In the genomic region with DNA sequence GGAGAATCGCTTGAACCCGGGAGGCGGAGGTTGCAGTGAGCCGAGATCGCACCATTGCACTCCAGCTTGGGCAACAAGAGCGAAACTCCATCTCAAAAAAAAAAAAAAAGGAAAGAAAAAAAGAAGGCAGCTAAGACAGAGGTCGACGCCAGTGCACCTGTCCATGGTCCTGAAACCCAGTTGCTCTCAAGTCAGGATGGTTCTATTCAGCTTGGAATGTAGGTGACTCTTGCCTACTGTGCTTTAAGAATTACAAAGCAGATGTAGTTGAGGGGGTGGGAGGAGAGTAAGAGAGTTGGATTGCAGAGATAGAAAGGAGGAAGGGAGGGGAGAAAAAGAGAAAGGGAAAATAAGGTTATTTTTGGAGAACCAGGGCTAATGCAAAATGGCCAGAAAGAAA, we compare ENCODE assay signal across 11 cellular contexts.
A peak's percentile ranks its signal among the peaks of the same experiment; 100 is the strongest.
DNase-seq lines count a peak whose midpoint lies in the region; ATAC-seq and TF ChIP-seq lines count a peak whose summit lies in the region.
"Had no signal": no experiment of that assay in that cellular context is flagged by ENCODE, and none has a peak within 500 bp of the region (broad histone marks: within the 10 kb centered on the region; RNA-seq: fewer than 3 reads in every experiment).

No MANE protein-coding gene starts in this region.

- no peak for TF ChIP-seq EP300 in Ishikawa (IDR thresholded peaks at IDR 0.05; ENCODE audit: borderline replicate concordance)

- TF ChIP-seq RAD21 in Ishikawa (IDR thresholded peaks at IDR 0.05; ENCODE audit: low read depth) = no peak

- ATAC-seq in GM19324 (IDR thresholded peaks at IDR 0.05; ENCODE audit: low FRiP score, unreplicated experiment) (no peak), HG02588 (IDR thresholded peaks at IDR 0.05; ENCODE audit: unreplicated experiment) (no peak)

- DNase-seq in COLO829 (ENCODE audit: low spot score) (peak; percentile 62), islet precursor cell (peak; percentile 76), cerebellar nuclear complex (lab: John Stamatoyannopoulos, UW) (no peak), superior temporal gyrus (ENCODE audit: extremely low spot score) (no peak)
- peak; percentile 16 to 24 for DNase-seq in activated CD4-positive, alpha-beta T cell treated with anti-CD3 and anti-CD28 coated beads, Interleukin-2, amount 50 U/mL, for 4 hours
- DNase-seq: central memory CD4-positive, alpha-beta T cell; NCI-H1694; occipital lobe had no signal

TF ChIP-seq in Ishikawa, 13 proteins besides CTCF, POLR2A, EP300 and RAD21:
- TF ChIP-seq, protein P1, sequence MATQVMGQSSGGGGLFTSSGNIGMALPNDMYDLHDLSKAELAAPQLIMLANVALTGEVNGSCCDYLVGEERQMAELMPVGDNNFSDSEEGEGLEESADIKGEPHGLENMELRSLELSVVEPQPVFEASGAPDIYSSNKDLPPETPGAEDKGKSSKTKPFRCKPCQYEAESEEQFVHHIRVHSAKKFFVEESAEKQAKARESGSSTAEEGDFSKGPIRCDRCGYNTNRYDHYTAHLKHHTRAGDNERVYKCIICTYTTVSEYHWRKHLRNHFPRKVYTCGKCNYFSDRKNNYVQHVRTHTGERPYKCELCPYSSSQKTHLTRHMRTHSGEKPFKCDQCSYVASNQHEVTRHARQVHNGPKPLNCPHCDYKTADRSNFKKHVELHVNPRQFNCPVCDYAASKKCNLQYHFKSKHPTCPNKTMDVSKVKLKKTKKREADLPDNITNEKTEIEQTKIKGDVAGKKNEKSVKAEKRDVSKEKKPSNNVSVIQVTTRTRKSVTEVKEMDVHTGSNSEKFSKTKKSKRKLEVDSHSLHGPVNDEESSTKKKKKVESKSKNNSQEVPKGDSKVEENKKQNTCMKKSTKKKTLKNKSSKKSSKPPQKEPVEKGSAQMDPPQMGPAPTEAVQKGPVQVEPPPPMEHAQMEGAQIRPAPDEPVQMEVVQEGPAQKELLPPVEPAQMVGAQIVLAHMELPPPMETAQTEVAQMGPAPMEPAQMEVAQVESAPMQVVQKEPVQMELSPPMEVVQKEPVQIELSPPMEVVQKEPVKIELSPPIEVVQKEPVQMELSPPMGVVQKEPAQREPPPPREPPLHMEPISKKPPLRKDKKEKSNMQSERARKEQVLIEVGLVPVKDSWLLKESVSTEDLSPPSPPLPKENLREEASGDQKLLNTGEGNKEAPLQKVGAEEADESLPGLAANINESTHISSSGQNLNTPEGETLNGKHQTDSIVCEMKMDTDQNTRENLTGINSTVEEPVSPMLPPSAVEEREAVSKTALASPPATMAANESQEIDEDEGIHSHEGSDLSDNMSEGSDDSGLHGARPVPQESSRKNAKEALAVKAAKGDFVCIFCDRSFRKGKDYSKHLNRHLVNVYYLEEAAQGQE (IDR thresholded peaks at IDR 0.05; ENCODE audit: low read depth) = peak; percentile 83
- TF ChIP-seq CEBPB (IDR thresholded peaks at IDR 0.05) = no peak
- no peak for TF ChIP-seq CREB1 (IDR thresholded peaks at IDR 0.05; ENCODE audit: low read depth)
- TF ChIP-seq YY1 (IDR thresholded peaks at IDR 0.05; ENCODE audit: low read depth) = no peak
- TF ChIP-seq TAF1 (IDR thresholded peaks at IDR 0.05; ENCODE audit: low read depth) = no peak
- 0 out of 2 replicates have a peak, but pooled peaks have one; percentile 10 for TF ChIP-seq TEAD4 (IDR thresholded peaks at IDR 0.05)
- TF ChIP-seq FOXM1 (IDR thresholded peaks at IDR 0.05; ENCODE audit: borderline replicate concordance, low read depth) = no peak
- TF ChIP-seq ZBTB7A (IDR thresholded peaks at IDR 0.05; ENCODE audit: low read depth) = no peak
- TF ChIP-seq, protein P2, sequence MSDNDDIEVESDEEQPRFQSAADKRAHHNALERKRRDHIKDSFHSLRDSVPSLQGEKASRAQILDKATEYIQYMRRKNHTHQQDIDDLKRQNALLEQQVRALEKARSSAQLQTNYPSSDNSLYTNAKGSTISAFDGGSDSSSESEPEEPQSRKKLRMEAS (IDR thresholded peaks at IDR 0.05) = no peak
- no peak for TF ChIP-seq NFIC (IDR thresholded peaks at IDR 0.05)
- TF ChIP-seq TCF12 (IDR thresholded peaks at IDR 0.05; ENCODE audit: low read depth) = no peak
- TF ChIP-seq, protein P3, sequence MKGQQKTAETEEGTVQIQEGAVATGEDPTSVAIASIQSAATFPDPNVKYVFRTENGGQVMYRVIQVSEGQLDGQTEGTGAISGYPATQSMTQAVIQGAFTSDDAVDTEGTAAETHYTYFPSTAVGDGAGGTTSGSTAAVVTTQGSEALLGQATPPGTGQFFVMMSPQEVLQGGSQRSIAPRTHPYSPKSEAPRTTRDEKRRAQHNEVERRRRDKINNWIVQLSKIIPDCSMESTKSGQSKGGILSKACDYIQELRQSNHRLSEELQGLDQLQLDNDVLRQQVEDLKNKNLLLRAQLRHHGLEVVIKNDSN (IDR thresholded peaks at IDR 0.05) = no peak
- no peak for TF ChIP-seq EGR1 (IDR thresholded peaks at IDR 0.05)

Comparison
In these comparisons a context has a peak if more than half of its experiments do, and no peak if none do; other contexts are left out.
1. DNase-seq: peak in COLO829 (single experiment), activated CD4-positive, alpha-beta T cell treated with anti-CD3 and anti-CD28 coated beads, Interleukin-2, amount 50 U/mL, for 4 hours (2 of 2) and islet precursor cell (single experiment); none in cerebellar nuclear complex (0 of 2) and superior temporal gyrus (single experiment).